Comparison of ENCODE assay signal across 17 cellular contexts in the genomic region with DNA sequence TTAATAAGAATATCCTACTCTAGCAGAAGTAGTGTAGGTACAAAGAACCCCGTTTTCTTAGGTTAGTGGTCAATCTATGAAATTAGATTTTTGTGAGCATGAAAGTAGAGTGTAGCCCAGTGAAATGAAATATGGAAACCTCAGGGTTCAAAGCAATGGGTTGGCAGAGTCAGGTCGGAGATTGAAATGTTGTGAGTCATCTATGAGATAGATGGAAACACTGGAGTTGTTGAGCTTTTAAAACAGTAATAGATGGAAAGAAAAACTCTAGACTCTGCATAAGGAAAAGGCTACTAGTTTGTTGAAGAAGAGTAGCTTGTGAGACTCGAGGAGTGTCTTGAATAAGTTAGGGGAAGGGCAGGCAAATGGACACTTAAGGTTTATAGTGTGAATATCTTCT.
A peak's percentile ranks its signal among the peaks of the same experiment; 100 is the strongest.
DNase-seq lines count a peak whose midpoint lies in the region; ATAC-seq, FAIRE-seq and TF ChIP-seq lines count a peak whose summit lies in the region.
"Had no signal": no experiment of that assay in that cellular context is flagged by ENCODE, and none has a peak within 500 bp of the region (broad histone marks: within the 10 kb centered on the region; RNA-seq: fewer than 3 reads in every experiment).

No MANE protein-coding gene starts in this region.

- H3K9me3 ChIP-seq in Loucy (ENCODE audit: insufficient read depth, low read depth, low read length) = no peaks in the 10 kb centered on the region
- no peaks in the 10 kb centered on the region for H3K9me3 ChIP-seq in astrocyte (ENCODE audit: insufficient read depth, low read depth, low read length)
- H3K9me3 ChIP-seq: HAP-1 had no signal

- H3K79me2 ChIP-seq in Loucy (ENCODE audit: insufficient read depth, low read length) (no peaks in the 10 kb centered on the region), astrocyte (ENCODE audit: insufficient read depth, low read length) (no peaks in the 10 kb centered on the region)

- no peak overlapping the region for H3K27ac Mint-ChIP-seq in astrocyte (ENCODE audit: unreplicated experiment)
- H3K27ac Mint-ChIP-seq: CD8-positive, alpha-beta T cell had no signal

- H3K4me3 Mint-ChIP-seq in astrocyte (ENCODE audit: unreplicated experiment) = no peak overlapping the region
- H3K4me3 Mint-ChIP-seq: CD8-positive, alpha-beta T cell had no signal

- peaks cover 59% of the 10 kb centered on the region for H3K4me1 ChIP-seq in Loucy (ENCODE audit: insufficient read depth, low read length, poor library complexity, severe bottlenecking)
- H3K4me1 ChIP-seq in astrocyte (ENCODE audit: insufficient read depth, low read length) = no peaks in the 10 kb centered on the region

- ATAC-seq in GM19023 (IDR thresholded peaks at IDR 0.05; ENCODE audit: unreplicated experiment) (no peak), HG03139 (IDR thresholded peaks at IDR 0.05; ENCODE audit: unreplicated experiment) (no peak), HG02840 (IDR thresholded peaks at IDR 0.05; ENCODE audit: low FRiP score, unreplicated experiment) (no peak)
- ATAC-seq: CD8-positive, alpha-beta T cell; K562 had no signal

- H3K36me3 ChIP-seq in Loucy (ENCODE audit: insufficient read depth, low read length) (no peaks in the 10 kb centered on the region), astrocyte (ENCODE audit: insufficient read depth, low read length) (no peaks in the 10 kb centered on the region)
- H3K36me3 ChIP-seq: HAP-1 had no signal

- H3K27me3 ChIP-seq in Loucy (ENCODE audit: insufficient read depth, low read length, poor library complexity, severe bottlenecking) = no peaks in the 10 kb centered on the region
- no peaks in the 10 kb centered on the region for H3K27me3 ChIP-seq in astrocyte (ENCODE audit: insufficient read depth, low read length)

- H3K27ac ChIP-seq in astrocyte (ENCODE audit: low read depth, low read length) = no peak overlapping the region
- H3K27ac ChIP-seq: 22Rv1 had no signal

- no peaks in the 10 kb centered on the region for H3K27me3 Mint-ChIP-seq in astrocyte (ENCODE audit: low read depth, unreplicated experiment)

- H4K20me1 ChIP-seq in Loucy (ENCODE audit: insufficient read depth, low read length, poor library complexity, severe bottlenecking) (no peaks in the 10 kb centered on the region), astrocyte (ENCODE audit: insufficient read depth, low read length) (peaks cover 3% of the 10 kb centered on the region)

- H3K9ac ChIP-seq in Loucy (ENCODE audit: low read depth, low read length, poor library complexity, severe bottlenecking) (peak overlapping the region; percentile 29), astrocyte (ENCODE audit: low read length) (no peak overlapping the region)

- H3F3A ChIP-seq in Loucy (ENCODE audit: low read depth) = 0 out of 2 replicates have a peak, but pooled peaks cover 2% of the 10 kb centered on the region

- H3K4me2 ChIP-seq in Loucy (ENCODE audit: low read depth, low read length, poor library complexity, severe bottlenecking) = peak overlapping the region; percentile 74
- peak overlapping the region; percentile 17 for H3K4me2 ChIP-seq in astrocyte (ENCODE audit: low read length)

- DNase-seq in Daoy (ENCODE audit: low read depth) = peak; percentile 36
- DNase-seq in astrocyte (ENCODE audit: low read depth) = peak; percentile 62
- peak; percentile 19 for DNase-seq in fibroblast of the aortic adventitia (ENCODE audit: low read depth)
- DNase-seq in cerebellar nuclear complex (lab: John Stamatoyannopoulos, UW) = no peak
- DNase-seq: CD8-positive, alpha-beta T cell; NCI-H1092 treated with DMSO at 0.1 percent for 48 hours; NCI-H187; NCI-H2171; NCI-H510A treated with DMSO at 0.1 percent for 48 hours; SIG-M5 had no signal

- no peak for FAIRE-seq in astrocyte (lab: Jason Lieb, UNC)
- FAIRE-seq: K562 had no signal

- peaks cover 10% of the 10 kb centered on the region for H3K4me1 Mint-ChIP-seq in astrocyte (ENCODE audit: low read depth, unreplicated experiment)

- TF ChIP-seq CTCF in Loucy (conservative IDR thresholded peaks at IDR 0.05; ENCODE audit: low read length) (no peak), astrocyte (IDR thresholded peaks at IDR 0.05; ENCODE audit: insufficient read depth, low read depth, low read length) (no peak), fibroblast of the aortic adventitia (IDR thresholded peaks at IDR 0.05; ENCODE audit: insufficient read depth, low read length) (no peak)

- H3K4me3 ChIP-seq in Loucy (ENCODE audit: low read length, poor library complexity, severe bottlenecking) = peak overlapping the region; percentile 41
- no peak overlapping the region for H3K4me3 ChIP-seq in astrocyte (ENCODE audit: insufficient read depth, low read depth, low read length)
- no peak overlapping the region for H3K4me3 ChIP-seq in fibroblast of the aortic adventitia (ENCODE audit: low read depth, low read length)
- H3K4me3 ChIP-seq: HAP-1, K562 had no signal

- no peaks in the 10 kb centered on the region for H3K36me3 Mint-ChIP-seq in astrocyte (ENCODE audit: low read depth, unreplicated experiment)

- H2AFZ ChIP-seq in Loucy (ENCODE audit: low read length) (no peak overlapping the region), astrocyte (ENCODE audit: low read depth, low read length) (no peak overlapping the region)

- H3K9me3 Mint-ChIP-seq in astrocyte (ENCODE audit: unreplicated experiment) = no peaks in the 10 kb centered on the region
- H3K9me3 Mint-ChIP-seq: CD8-positive, alpha-beta T cell had no signal

- H3K9me2 ChIP-seq in Loucy (replicated peaks; ENCODE audit: low read depth, low read length) = no peaks in the 10 kb centered on the region

Comparison
In these comparisons a context has a peak if more than half of its experiments do, and no peak if none do; other contexts are left out.
1. DNase-seq: peak in Daoy (single experiment), astrocyte (single experiment) and fibroblast of the aortic adventitia (single experiment); none in cerebellar nuclear complex (0 of 2).